ENCODE assay signal across 2 cellular contexts in genomic region chr11:66989360-66989759, GRCh38. TPM values are rescaled to one million over a fixed set of nuclear protein-coding genes. Genes with fewer than 3 reads are reported as not detected.
"Had no signal": no experiment of that assay in that cellular context is flagged by ENCODE, and none has a peak within 500 bp of the region (broad histone marks: within the 10 kb centered on the region; RNA-seq: fewer than 3 reads in every experiment).

No MANE protein-coding gene starts in this region.

RNA-seq across cellular contexts. Expression of gene C11orf86, which starts 14.3 kb away (rescaled TPM):
- total RNA-seq: G401, GM12878 had no signal
- polyA plus RNA-seq: GM12878 had no signal
